8 cellular contexts compared by ENCODE assay signal in genomic region chr15:78077053-78077859, GRCh38. TPM values are rescaled to one million over a fixed set of nuclear protein-coding genes. Genes with fewer than 3 reads are reported as not detected.
DNase-seq lines count a peak whose midpoint lies in the region; ATAC-seq and TF ChIP-seq lines count a peak whose summit lies in the region.

Gene TBC1D2B (minus strand): TSS chr15:78077711. CDS start chr15:78077652, 59 bp downstream.

- no peaks in the 10 kb centered on the region for H3K27me3 Mint-ChIP-seq in activated CD4-positive, alpha-beta T cell treated with anti-CD3 and anti-CD28 coated beads for 36 hours

- peaks cover 44% of the 10 kb centered on the region for H3K4me1 Mint-ChIP-seq in activated CD4-positive, alpha-beta T cell treated with anti-CD3 and anti-CD28 coated beads for 36 hours

- H3K27ac Mint-ChIP-seq in activated CD4-positive, alpha-beta T cell treated with anti-CD3 and anti-CD28 coated beads for 36 hours: peak within 1 kb of the TSS; percentile 93

- H3K9me3 Mint-ChIP-seq in activated CD4-positive, alpha-beta T cell treated with anti-CD3 and anti-CD28 coated beads for 36 hours (ENCODE audit: low read depth): no peaks in the 10 kb centered on the region

- intact Hi-C loops in activated CD4-positive, alpha-beta T cell treated with anti-CD3 and anti-CD28 coated beads for 36 hours (cut with DNase I, micrococcal nuclease): loop anchor here in 1 of 2 experiments (1.0 to 10.0 kb wide), 8 partner anchors 26 to 652 kb away; partner anchors contain the start of genes HMG20A, IDH3A, IREB2 and PEAK1

- TF ChIP-seq POLR2A in GM15510 (IDR thresholded peaks at IDR 0.05; ENCODE audit: borderline replicate concordance, extremely low read depth, insufficient read length): peak; percentile 45

- H3K4me3 Mint-ChIP-seq in activated CD4-positive, alpha-beta T cell treated with anti-CD3 and anti-CD28 coated beads for 36 hours: peak within 1 kb of the TSS; percentile 95

- POLR2A ChIA-PET in activated CD4-positive, alpha-beta T cell treated with anti-CD3 and anti-CD28 coated beads for 36 hours (lab: Charles Lee): no interaction called here

- DNase-seq in NCI-H146 (lab: John Stamatoyannopoulos, UW) (peak; percentile 69), left lobe of liver (ENCODE audit: low spot score) (peak; percentile 82), NCI-H187 (lab: John Stamatoyannopoulos, UW) (no peak)
- DNase-seq in activated CD4-positive, alpha-beta T cell treated with anti-CD3 and anti-CD28 coated beads for 36 hours: peak; percentile 86
- peak; percentile 55 for DNase-seq in stimulated activated CD4-positive, alpha-beta T cell treated with anti-CD3 and anti-CD28 coated beads, Interleukin-2, amount 100 ng/mL, for 4 hours (ENCODE audit: low read depth)

- CTCF ChIA-PET in activated CD4-positive, alpha-beta T cell treated with anti-CD3 and anti-CD28 coated beads for 36 hours (lab: Charles Lee): interaction anchor here (1.1 kb wide), 1 partner anchor 27 kb away, joined by 4 read pairs; no protein-coding TSS in a partner anchor

- ATAC-seq in HG02571 (IDR thresholded peaks at IDR 0.05; ENCODE audit: unreplicated experiment) (peak; percentile 64), left lobe of liver (peak; percentile 82)
- peak; percentile 76 for ATAC-seq in activated CD4-positive, alpha-beta T cell treated with anti-CD3 and anti-CD28 coated beads for 36 hours

- peak within 1 kb of the TSS; percentile 83 for H3K27ac ChIP-seq in cingulate gyrus (ENCODE audit: low read depth, low read length)

- peaks cover 12% of the 10 kb centered on the region for H3K36me3 Mint-ChIP-seq in activated CD4-positive, alpha-beta T cell treated with anti-CD3 and anti-CD28 coated beads for 36 hours (ENCODE audit: low read depth)

RNA-seq across cellular contexts. Expression of gene TBC1D2B, which starts in this region (rescaled TPM):
- 10 to 100 TPM; 49.3 to 52.0 TPM for total RNA-seq in activated CD4-positive, alpha-beta T cell treated with anti-CD3 and anti-CD28 coated beads for 36 hours
- 50.4 TPM for total RNA-seq in left lobe of liver

Comparison
In these comparisons a context has a peak if more than half of its experiments do, and no peak if none do; other contexts are left out.
1. DNase-seq: peak in NCI-H146 (single experiment), activated CD4-positive, alpha-beta T cell treated with anti-CD3 and anti-CD28 coated beads for 36 hours (single experiment), left lobe of liver (single experiment) and stimulated activated CD4-positive, alpha-beta T cell treated with anti-CD3 and anti-CD28 coated beads, Interleukin-2, amount 100 ng/mL, for 4 hours (single experiment); none in NCI-H187 (0 of 2).
2. Peak in every context shown above with its lines, with median percentiles within 50 percentile points of each other: ATAC-seq.